17 cellular contexts compared by ENCODE assay signal in genomic region chr10:18368681-18369080, GRCh38.
DNase-seq lines count a peak whose midpoint lies in the region; ATAC-seq, FAIRE-seq and TF ChIP-seq lines count a peak whose summit lies in the region.
"Had no signal": no experiment of that assay in that cellular context is flagged by ENCODE, and none has a peak within 500 bp of the region (broad histone marks: within the 10 kb centered on the region; RNA-seq: fewer than 3 reads in every experiment).

No MANE protein-coding gene starts in this region.

- WGBS in IMR-90 (ENCODE audit: extremely low coverage in 2 of 2, insufficient read length in 1 of 2), 2 experiments = no CpG with 5 or more reads among the region's 1 CpG
- 32% methylated on average over 1 of the region's 1 CpG for WGBS in GM12878 (ENCODE audit: insufficient coverage, insufficient replicate concordance, low lambda C conversion rate, missing lambda C conversion rate)
- 31% methylated on average over 1 of the region's 1 CpG for WGBS in hepatocyte (ENCODE audit: low lambda C conversion rate, missing lambda C conversion rate)

- no peaks in the 10 kb centered on the region; the same call in 1 of the 2 replicates for H3K9me1 ChIP-seq in IMR-90 (ENCODE audit: insufficient read depth, low read length)

- no peaks in the 10 kb centered on the region for H3K79me1 ChIP-seq in IMR-90 (ENCODE audit: low read depth in 1 of 2, low read length in 2 of 2)

- RAD21 ChIA-PET in GM12878 (lab: Charles Lee; ENCODE audit: unreplicated experiment) = interaction anchor here (2.4 kb wide), 1 partner anchor 30 kb away, joined by 14 read pairs; no protein-coding TSS in a partner anchor

- CTCF ChIA-PET in AG04450 (lab: Charles Lee) (no interaction called here), IMR-90 (lab: Yijun Ruan, JAX) (interaction anchor here (0.9 kb wide), 1 partner anchor 28 kb away, joined by 3 read pairs; no protein-coding TSS in a partner anchor), GM12878 (lab: Yijun Ruan, JAX) (no interaction called here), Caco-2 (lab: Charles Lee) (no interaction called here)
- CTCF ChIA-PET in activated naive CD4-positive, alpha-beta T cell treated with anti-CD3 and anti-CD28 coated beads for 36 hours (lab: Charles Lee) = no interaction called here

- H2AK9ac ChIP-seq in IMR-90 (replicated peaks; ENCODE audit: low read depth, low read length, poor library complexity) = no peak overlapping the region

- in situ Hi-C loops in IMR-90 (cut with MboI; ENCODE audit: low sequenced_read_pairs) (no loop called here), GM12878 (cut with MboI) (no loop called here)

- H4K20me1 ChIP-seq in IMR-90 (ENCODE audit: insufficient read depth, low read length) (no peaks in the 10 kb centered on the region), GM12878 (ENCODE audit: control insufficient read depth, insufficient read depth) (no peaks in the 10 kb centered on the region), hepatocyte (ENCODE audit: insufficient read depth, poor library complexity, severe bottlenecking) (no peaks in the 10 kb centered on the region)

- no peaks in the 10 kb centered on the region for H3K79me2 ChIP-seq in GM12878 (ENCODE audit: control insufficient read depth, insufficient read depth, low read length)
- H3K79me2 ChIP-seq in hepatocyte = no peaks in the 10 kb centered on the region

- no peak overlapping the region for H4K91ac ChIP-seq in IMR-90 (ENCODE audit: insufficient read depth, low read depth, low read length)

- no peak overlapping the region for H2AFZ ChIP-seq in IMR-90 (replicated peaks; ENCODE audit: low read length, poor library complexity)
- no peak overlapping the region for H2AFZ ChIP-seq in GM12878 (ENCODE audit: control insufficient read depth, low read depth, low read length)
- H2AFZ ChIP-seq in hepatocyte = no peak overlapping the region
- H2AFZ ChIP-seq: PC-9 had no signal

- H3K27ac Mint-ChIP-seq in Caco-2 (ENCODE audit: unreplicated experiment) = no peak overlapping the region
- no peak overlapping the region for H3K27ac Mint-ChIP-seq in activated naive CD4-positive, alpha-beta T cell treated with anti-CD3 and anti-CD28 coated beads for 36 hours
- H3K27ac Mint-ChIP-seq: natural killer cell treated with Interleukin-12 subunit alpha and Interleukin-12 subunit beta and Interleukin-15 and Interleukin-18, amount 100 ng/mL, for 72 hours had no signal

- no peak for FAIRE-seq in GM12878 (lab: Jason Lieb, UNC)
- FAIRE-seq: D721Med had no signal

- H3K4me2 ChIP-seq in IMR-90 (ENCODE audit: low read depth, low read length) (no peak overlapping the region), GM12878 (ENCODE audit: control insufficient read depth, insufficient read depth) (no peak overlapping the region), hepatocyte (no peak overlapping the region)
- H3K4me2 ChIP-seq: PC-9 had no signal

- H3K9me2 ChIP-seq in hepatocyte (replicated peaks; ENCODE audit: insufficient read depth) = no peaks in the 10 kb centered on the region

- H2AK5ac ChIP-seq in IMR-90 (ENCODE audit: low read depth, low read length) = no peak overlapping the region

- no peak overlapping the region for H3K23ac ChIP-seq in IMR-90 (ENCODE audit: low read depth, low read length)

- H3K4me1 ChIP-seq in IMR-90 (ENCODE audit: control insufficient read depth, insufficient read depth, low read length) (peaks cover 9% of the 10 kb centered on the region), GM12878 (ENCODE audit: control insufficient read depth, insufficient read depth, low read length) (no peaks in the 10 kb centered on the region), hepatocyte (ENCODE audit: insufficient read depth) (no peaks in the 10 kb centered on the region), Caco-2 (no peaks in the 10 kb centered on the region)
- H3K4me1 ChIP-seq: colonic mucosa, lower lobe of right lung had no signal

- H3K14ac ChIP-seq in IMR-90 (replicated peaks; ENCODE audit: low read depth, low read length) = no peak overlapping the region

- 0 out of 2 replicates have a peak overlapping the region, but pooled peaks have one; percentile 38 for H2BK120ac ChIP-seq in IMR-90 (ENCODE audit: low read depth, low read length)

- no peak overlapping the region for H3K18ac ChIP-seq in IMR-90 (ENCODE audit: low read depth, low read length)

- H3K36me3 Mint-ChIP-seq in Caco-2 (ENCODE audit: insufficient read depth, unreplicated experiment) = no peaks in the 10 kb centered on the region
- no peaks in the 10 kb centered on the region for H3K36me3 Mint-ChIP-seq in activated naive CD4-positive, alpha-beta T cell treated with anti-CD3 and anti-CD28 coated beads for 36 hours (ENCODE audit: low read depth)
- H3K36me3 Mint-ChIP-seq: natural killer cell treated with Interleukin-12 subunit alpha and Interleukin-12 subunit beta and Interleukin-15 and Interleukin-18, amount 100 ng/mL, for 72 hours had no signal

- no peak for TF ChIP-seq POLR2A in IMR-90 (IDR thresholded peaks at IDR 0.05; ENCODE audit: low read depth, low read length)
- no peak for TF ChIP-seq POLR2A in GM12878 (IDR thresholded peaks at IDR 0.05; ENCODE audit: low read depth, low read length)

- H3K4me3 ChIP-seq in AG04450 (ENCODE audit: low read depth, low read length) (no peak overlapping the region), IMR-90 (ENCODE audit: insufficient read depth, low read depth, low read length) (no peak overlapping the region), GM12878 (no peak overlapping the region), hepatocyte (no peak overlapping the region), Caco-2 (ENCODE audit: low read depth, low read length) (no peak overlapping the region)
- H3K4me3 ChIP-seq: colonic mucosa, lower lobe of right lung, PC-9 had no signal

- BruUV-seq in IMR-90 (replicated peaks; lab: Mats Ljungman, UMichigan) (no TSS peak), GM12878 (replicated peaks; lab: Mats Ljungman, UMichigan) (no TSS peak), Caco-2 (replicated peaks; lab: Mats Ljungman, UMichigan) (no TSS peak)

- peaks cover 4% of the 10 kb centered on the region for H3K27me3 Mint-ChIP-seq in Caco-2 (ENCODE audit: insufficient read depth, unreplicated experiment)
- H3K27me3 Mint-ChIP-seq in activated naive CD4-positive, alpha-beta T cell treated with anti-CD3 and anti-CD28 coated beads for 36 hours (ENCODE audit: low read depth) = peaks cover 6% of the 10 kb centered on the region

- ATAC-seq in IMR-90 (ENCODE audit: low read depth) (peak; percentile 68), GM12878 (peak; percentile 41; the same call in 2 of the 3 replicates)
- ATAC-seq: lower lobe of right lung; natural killer cell treated with Interleukin-12 subunit alpha and Interleukin-12 subunit beta and Interleukin-15 and Interleukin-18, amount 100 ng/mL, for 72 hours had no signal

- intact Hi-C loops in IMR-90 (cut with micrococcal nuclease) = loop anchor here (5.0 kb wide), 1 partner anchor 36 kb away; no protein-coding TSS in a partner anchor
- intact Hi-C loops in GM12878 (cut with micrococcal nuclease; ENCODE audit: unreplicated experiment) = no loop called here
- intact Hi-C loops in Caco-2 (cut with micrococcal nuclease; ENCODE audit: unreplicated experiment) = no loop called here
- intact Hi-C loops in activated naive CD4-positive, alpha-beta T cell treated with anti-CD3 and anti-CD28 coated beads for 36 hours (cut with micrococcal nuclease) = no loop called here

- H3K4me3 Mint-ChIP-seq in Caco-2 (ENCODE audit: unreplicated experiment) = no peak overlapping the region
- H3K4me3 Mint-ChIP-seq in activated naive CD4-positive, alpha-beta T cell treated with anti-CD3 and anti-CD28 coated beads for 36 hours = no peak overlapping the region
- H3K4me3 Mint-ChIP-seq: natural killer cell treated with Interleukin-12 subunit alpha and Interleukin-12 subunit beta and Interleukin-15 and Interleukin-18, amount 100 ng/mL, for 72 hours had no signal

- DNase-seq in AG04450 (ENCODE audit: low read depth, low spot score) (peak; percentile 34), IMR-90 (peak; percentile 77), GM12878 (ENCODE audit: low read depth, low spot score) (no peak), hepatocyte (ENCODE audit: low spot score) (peak; percentile 13), Caco-2 (no peak), islet precursor cell (no peak)
- no peak for DNase-seq in activated CD4-positive, CD25-positive, alpha-beta regulatory T cell (lab: John Stamatoyannopoulos, UW)
- DNase-seq in activated naive CD4-positive, alpha-beta T cell treated with anti-CD3 and anti-CD28 coated beads for 36 hours = no peak
- DNase-seq: activated CD8-positive, alpha-beta memory T cell treated with anti-CD3 and anti-CD28 coated beads for 24 hours; colonic mucosa; lower lobe of right lung; NCI-H2081 treated with DMSO at 0.1 percent for 48 hours; NCI-H69; PC-9 had no signal

- H3K36me3 ChIP-seq in IMR-90 (ENCODE audit: control insufficient read depth, insufficient read depth, low read length) (no peaks in the 10 kb centered on the region), GM12878 (ENCODE audit: control insufficient read depth in 2 of 2, insufficient read depth in 2 of 2, low read length in 1 of 2) (no peaks in the 10 kb centered on the region), hepatocyte (replicated peaks; ENCODE audit: insufficient read depth, low read depth) (no peaks in the 10 kb centered on the region), Caco-2 (ENCODE audit: control insufficient read depth, insufficient read depth, low read length) (no peaks in the 10 kb centered on the region)
- H3K36me3 ChIP-seq: colonic mucosa, lower lobe of right lung had no signal

- H2BK5ac ChIP-seq in IMR-90 (ENCODE audit: low read depth, low read length, poor library complexity, severe bottlenecking) = peak overlapping the region; percentile 89

- no peaks in the 10 kb centered on the region for H3K4me1 Mint-ChIP-seq in Caco-2 (ENCODE audit: low read depth, unreplicated experiment)
- no peaks in the 10 kb centered on the region for H3K4me1 Mint-ChIP-seq in activated naive CD4-positive, alpha-beta T cell treated with anti-CD3 and anti-CD28 coated beads for 36 hours (ENCODE audit: low read depth)

- no peak overlapping the region for H2BK15ac ChIP-seq in IMR-90 (ENCODE audit: low read depth, low read length)

- no peak overlapping the region for H3K9ac ChIP-seq in IMR-90 (ENCODE audit: low read depth, low read length)
- H3K9ac ChIP-seq in GM12878 (ENCODE audit: control insufficient read depth, insufficient read depth, low read length) = no peak overlapping the region

- no peaks in the 10 kb centered on the region for H3K27me3 ChIP-seq in AG04450 (ENCODE audit: control insufficient read depth, insufficient read depth, low read length)
- H3K27me3 ChIP-seq in IMR-90 (ENCODE audit: control insufficient read depth, insufficient read depth, low read length) = no peaks in the 10 kb centered on the region
- H3K27me3 ChIP-seq in GM12878 (replicated peaks in 1 of 2; ENCODE audit: control insufficient read depth in 2 of 2, insufficient read depth in 2 of 2, low read length in 1 of 2) = no peaks in the 10 kb centered on the region
- H3K27me3 ChIP-seq in hepatocyte = no peaks in the 10 kb centered on the region
- no peaks in the 10 kb centered on the region for H3K27me3 ChIP-seq in Caco-2 (replicated peaks; ENCODE audit: control insufficient read depth, insufficient read depth, low read length)
- H3K27me3 ChIP-seq: colonic mucosa had no signal

- TF ChIP-seq CTCF in AG04450 (IDR thresholded peaks at IDR 0.05; ENCODE audit: low read depth, low read length) (no peak), IMR-90 (conservative IDR thresholded peaks at IDR 0.05; ENCODE audit: low read depth, low read length) (no peak), GM12878 (IDR thresholded peaks at IDR 0.05 in 2 of 3, conservative IDR thresholded peaks at IDR 0.05 in 1 of 3; ENCODE audit: control insufficient read depth in 2 of 3, extremely low read depth in 1 of 3, insufficient read depth in 1 of 3, low read depth in 3 of 3, low read length in 3 of 3) (no peak), hepatocyte (IDR thresholded peaks at IDR 0.05; ENCODE audit: poor library complexity) (no peak), Caco-2 (IDR thresholded peaks at IDR 0.05; ENCODE audit: insufficient read depth in 1 of 2, low read depth in 1 of 2, low read length in 1 of 2, severe bottlenecking in 1 of 2, unreplicated experiment in 1 of 2) (no peak)

- no peak overlapping the region for H3K4ac ChIP-seq in IMR-90 (ENCODE audit: low read depth, low read length)

- peak overlapping the region in 1 of 2 experiments; percentile 53; a peak in 1 of 4 replicates for H4K8ac ChIP-seq in IMR-90 (ENCODE audit: low read depth in 2 of 2, low read length in 2 of 2)

- SMC1A ChIA-PET in GM12878 (lab: Charles Lee; ENCODE audit: uncharacterized antibody, unreplicated experiment) = interaction anchor here (0.6 to 1.6 kb wide), 3 partner anchors 29 to 824 kb away, joined by 3 to 8 read pairs (median 3); no protein-coding TSS in a partner anchor

- H3K56ac ChIP-seq in IMR-90 (ENCODE audit: extremely low read depth, insufficient read depth, low read length) = no peak overlapping the region

- H4K5ac ChIP-seq in IMR-90 (ENCODE audit: low read depth, low read length) = no peak overlapping the region

- H3K9me3 Mint-ChIP-seq in Caco-2 (ENCODE audit: unreplicated experiment) = peaks cover 10% of the 10 kb centered on the region
- no peaks in the 10 kb centered on the region for H3K9me3 Mint-ChIP-seq in activated naive CD4-positive, alpha-beta T cell treated with anti-CD3 and anti-CD28 coated beads for 36 hours

- TF ChIP-seq RAD21 in IMR-90 (IDR thresholded peaks at IDR 0.05; ENCODE audit: low read length) (no peak), GM12878 (IDR thresholded peaks at IDR 0.05; ENCODE audit: insufficient read depth, low read depth, low read length) (no peak)

- 0 out of 2 replicates have a peak overlapping the region, but pooled peaks have one; percentile 52 for H2BK20ac ChIP-seq in IMR-90 (ENCODE audit: low read depth, low read length)

- dilution Hi-C loops in IMR-90 (cut with HindIII; ENCODE audit: low sequenced_read_pairs, unreplicated experiment) = no loop called here

- no peak for TF ChIP-seq EP300 in GM12878 (IDR thresholded peaks at IDR 0.05; ENCODE audit: borderline replicate concordance in 1 of 2, control insufficient read depth in 1 of 2, low read depth in 2 of 2, low read length in 2 of 2)

- POLR2A ChIA-PET in AG04450 (lab: Yijun Ruan, JAX) (no interaction called here), IMR-90 (lab: Charles Lee; ENCODE audit: unreplicated experiment) (no interaction called here), GM12878 (lab: Charles Lee) (interaction anchor here (1.4 kb wide), 1 partner anchor 31 kb away, joined by 3 read pairs; no protein-coding TSS in a partner anchor), Caco-2 (lab: Charles Lee) (no interaction called here)

- H3K27ac ChIP-seq in AG04450 (ENCODE audit: low read depth, low read length) (no peak overlapping the region), IMR-90 (ENCODE audit: insufficient read depth, low read length) (no peak overlapping the region; the same call in 1 of the 2 replicates), GM12878 (ENCODE audit: control insufficient read depth, insufficient read depth) (no peak overlapping the region), hepatocyte (no peak overlapping the region)
- H3K27ac ChIP-seq: colonic mucosa, epithelial cell of prostate, lower lobe of right lung, PC-9 had no signal

- H3K9me3 ChIP-seq in AG04450 (ENCODE audit: control insufficient read depth, insufficient read depth, low read length) = no peaks in the 10 kb centered on the region
- no peaks in the 10 kb centered on the region for H3K9me3 ChIP-seq in IMR-90 (ENCODE audit: control insufficient read depth, insufficient read depth, low read length)
- no peaks in the 10 kb centered on the region for H3K9me3 ChIP-seq in GM12878 (replicated peaks; ENCODE audit: control insufficient read depth, insufficient read depth, low read length)
- no peaks in the 10 kb centered on the region for H3K9me3 ChIP-seq in hepatocyte (ENCODE audit: low read depth)
- H3K9me3 ChIP-seq in Caco-2 = no peaks in the 10 kb centered on the region; the same call in 1 of the 2 replicates
- H3K9me3 ChIP-seq: colonic mucosa, lower lobe of right lung had no signal

Comparison
In these comparisons a context has a peak if more than half of its experiments do, and no peak if none do; other contexts are left out.
1. DNase-seq: peak in AG04450 (single experiment), IMR-90 (single experiment) and hepatocyte (single experiment); none in GM12878 (single experiment), Caco-2 (0 of 2), islet precursor cell (single experiment), activated CD4-positive, CD25-positive, alpha-beta regulatory T cell (0 of 4) and activated naive CD4-positive, alpha-beta T cell treated with anti-CD3 and anti-CD28 coated beads for 36 hours (single experiment).